Comparison of ENCODE assay signal across 15 cellular contexts in genomic region chr4:93384211-93384610, GRCh38.
"Had no signal": no experiment of that assay in that cellular context is flagged by ENCODE, and none has a peak within 500 bp of the region (broad histone marks: within the 10 kb centered on the region; RNA-seq: fewer than 3 reads in every experiment).

No MANE protein-coding gene starts in this region.

- H3K36me3 ChIP-seq: esophagus muscularis mucosa, neural progenitor cell, right lobe of liver, upper lobe of left lung had no signal

- H3K9me3 ChIP-seq: esophagus muscularis mucosa, psoas muscle, right lobe of liver, upper lobe of left lung had no signal

- H3K4me1 ChIP-seq: esophagus muscularis mucosa, neural progenitor cell, psoas muscle, right lobe of liver, upper lobe of left lung had no signal

- ATAC-seq: left cardiac atrium; psoas muscle; right lobe of liver; stimulated activated naive CD8-positive, alpha-beta T cell treated with anti-CD3 and anti-CD28 coated beads, Interleukin-15, amount 100 ng/mL, for 72 hours had no signal

- H3K27me3 ChIP-seq: esophagus muscularis mucosa, neural progenitor cell, right lobe of liver, upper lobe of left lung had no signal

- H3K4me2 ChIP-seq: neural progenitor cell had no signal

- H3K27ac ChIP-seq: esophagus muscularis mucosa, neural progenitor cell, psoas muscle, right lobe of liver, upper lobe of left lung had no signal

- DNase-seq: activated CD4-positive, CD25-positive, alpha-beta regulatory T cell treated with anti-CD3 and anti-CD28 coated beads, Interleukin-2, amount 50 U/mL, for 72 hours; activated naive CD4-positive, alpha-beta T cell treated with Interleukin-2 at 50 U/mL for 16 hours; caudate nucleus; left cardiac atrium; naive B cell; psoas muscle; right lobe of liver; stimulated activated CD4-positive, alpha-beta T cell treated with anti-CD3 and anti-CD28 coated beads, Interleukin-1b, Interleukin-23, amount 100 ng/mL, for 48 hours; stimulated activated naive CD8-positive, alpha-beta T cell treated with anti-CD3 and anti-CD28 coated beads, Interleukin-15, amount 100 ng/mL, for 72 hours; SW 1271; upper lobe of left lung had no signal

- FAIRE-seq: colon had no signal

- H3K4me3 ChIP-seq: esophagus muscularis mucosa, lung, neural progenitor cell, psoas muscle, right lobe of liver, upper lobe of left lung had no signal
